Comparison of ENCODE assay signal across 13 cellular contexts in genomic region chr1:208187499-208188041, GRCh38. TPM values are rescaled to one million over a fixed set of nuclear protein-coding genes. Genes with fewer than 3 reads are reported as not detected.
DNase-seq lines count a peak whose midpoint lies in the region; ATAC-seq and TF ChIP-seq lines count a peak whose summit lies in the region.
"Had no signal": no experiment of that assay in that cellular context is flagged by ENCODE, and none has a peak within 500 bp of the region (broad histone marks: within the 10 kb centered on the region; RNA-seq: fewer than 3 reads in every experiment).

No MANE protein-coding gene starts in this region.

- H3K4me1 Mint-ChIP-seq in memory B cell, result peaks cover 7% of the 10 kb centered on the region

- WGBS in lower leg skin, 2 donors, result 79 to 84% methylated on average over 7 of the region's 7 CpGs

- H3K27ac Mint-ChIP-seq in memory B cell, result no peak overlapping the region
- H3K27ac Mint-ChIP-seq: activated CD4-positive, alpha-beta memory T cell treated with anti-CD3 and anti-CD28 coated beads, Interleukin-2, amount 10 ng/mL, durations not matched to agents 7 days and 5 days had no signal

- no peak for TF ChIP-seq POLR2A in lower leg skin (IDR thresholded peaks at IDR 0.05)

- peaks cover 10% of the 10 kb centered on the region for H3K27me3 Mint-ChIP-seq in memory B cell

- H3K4me3 Mint-ChIP-seq in memory B cell, result no peak overlapping the region
- H3K4me3 Mint-ChIP-seq: activated CD4-positive, alpha-beta memory T cell treated with anti-CD3 and anti-CD28 coated beads, Interleukin-2, amount 10 ng/mL, durations not matched to agents 7 days and 5 days had no signal

- no peaks in the 10 kb centered on the region for H3K9me3 Mint-ChIP-seq in memory B cell
- H3K9me3 Mint-ChIP-seq: activated CD4-positive, alpha-beta memory T cell treated with anti-CD3 and anti-CD28 coated beads, Interleukin-2, amount 10 ng/mL, durations not matched to agents 7 days and 5 days had no signal

- TF ChIP-seq CTCF in lower leg skin (IDR thresholded peaks at IDR 0.05), result no peak

- ATAC-seq in GM18907 (IDR thresholded peaks at IDR 0.05; ENCODE audit: unreplicated experiment) (peak; percentile 65), GM21723 (IDR thresholded peaks at IDR 0.05; ENCODE audit: unreplicated experiment) (peak; percentile 81), HG03378 (IDR thresholded peaks at IDR 0.05; ENCODE audit: unreplicated experiment) (peak; percentile 67), memory B cell (ENCODE audit: low read depth) (peak; percentile 22), esophagus mucosa (no peak), Right ventricle myocardium superior (ENCODE audit: poor library complexity) (no peak)
- ATAC-seq: psoas muscle had no signal

- H3K36me3 Mint-ChIP-seq in memory B cell, result peaks cover 2% of the 10 kb centered on the region

- H3K4me3 ChIP-seq in lower leg skin (ENCODE audit: low read depth, poor library complexity, severe bottlenecking), result no peak overlapping the region
- H3K4me3 ChIP-seq: psoas muscle, SJSA1 had no signal

- DNase-seq in memory B cell (ENCODE audit: low spot score in 2 of 2) (no peak), lower leg skin (ENCODE audit: low spot score in 2 of 2) (no peak), Right ventricle myocardium superior (no peak)
- no peak for DNase-seq in stimulated activated CD4-positive, alpha-beta T cell treated with anti-CD3 and anti-CD28 coated beads, Interleukin-12 subunit alpha, Interleukin-12 subunit beta, amount 100 ng/mL, for 4 hours
- DNase-seq: activated CD4-positive, alpha-beta memory T cell treated with anti-CD3 and anti-CD28 coated beads, Interleukin-2, amount 10 ng/mL, durations not matched to agents 7 days and 5 days; DMS153; NCI-H187 treated with DMSO at 0.1 percent for 48 hours; psoas muscle had no signal

- intact Hi-C loops in lower leg skin (cut with DNase I; ENCODE audit: low total_unique reads) (loop anchor here (10.0 kb wide), 1 partner anchor 47 kb away; no protein-coding TSS in a partner anchor), Right ventricle myocardium superior (cut with DNase I) (no loop called here)

RNA-seq across cellular contexts. Expression of gene PLXNA2, which starts 56.6 kb away (rescaled TPM):
- total RNA-seq in esophagus mucosa (47.5 TPM), lower leg skin (10 to 100 TPM; 27.4 to 44.2 (median 36.9) TPM), Right ventricle myocardium superior (14.4 TPM)

Comparison
In these comparisons a context has a peak if more than half of its experiments do, and no peak if none do; other contexts are left out.
1. ATAC-seq: peak in GM18907 (single experiment), GM21723 (single experiment), HG03378 (single experiment) and memory B cell (single experiment); none in esophagus mucosa (single experiment) and Right ventricle myocardium superior (single experiment).